In the genomic region with DNA sequence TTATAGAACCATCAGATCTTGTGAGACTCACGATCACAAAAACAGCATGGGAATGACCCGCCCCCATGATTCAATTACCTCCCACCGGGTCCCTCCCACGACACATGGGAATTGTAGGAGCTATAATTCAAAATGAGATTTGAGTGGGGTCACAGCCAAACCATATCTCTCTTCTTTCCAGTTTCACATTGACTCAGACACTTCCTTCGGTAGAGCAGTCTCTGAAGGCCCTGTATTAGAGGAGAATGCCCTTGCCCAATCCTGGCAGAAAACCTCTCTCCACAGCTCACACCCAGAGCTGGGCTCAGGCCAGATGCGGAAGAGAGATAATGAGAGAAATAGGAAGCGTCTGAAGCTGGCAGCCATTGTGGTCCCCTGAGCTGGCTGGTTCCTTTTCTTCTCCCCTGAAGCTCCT, we compare ENCODE assay signal across 9 cellular contexts.
DNase-seq lines count a peak whose midpoint lies in the region; ATAC-seq and TF ChIP-seq lines count a peak whose summit lies in the region.
"Had no signal": no experiment of that assay in that cellular context is flagged by ENCODE, and none has a peak within 500 bp of the region (broad histone marks: within the 10 kb centered on the region; RNA-seq: fewer than 3 reads in every experiment).

No MANE protein-coding gene starts in this region.

- no peaks in the 10 kb centered on the region for H3K9me3 Mint-ChIP-seq in type B pancreatic cell
- H3K9me3 Mint-ChIP-seq: activated B cell treated with CpG ODN at 0.5 μM for 24 hours had no signal

- DNase-seq in KBM-7 (peak; percentile 94), left lobe of liver (ENCODE audit: low spot score) (no peak), type B pancreatic cell (ENCODE audit: extremely low spot score, unreplicated experiment) (no peak), NCI-H187 (lab: John Stamatoyannopoulos, UW) (no peak), testis (no peak)
- DNase-seq in NK-92 treated with Interleukin-12 subunit alpha and Interleukin-12 subunit beta, amount 100 ng/mL, for 24 hours (lab: John Stamatoyannopoulos, UW), result no peak
- DNase-seq: activated B cell treated with CpG ODN at 0.5 μM for 24 hours had no signal

- intact Hi-C loops in testis (cut with DNase I; ENCODE audit: low total_unique reads), result no loop called here

- no peak overlapping the region for H3K27ac Mint-ChIP-seq in type B pancreatic cell
- H3K27ac Mint-ChIP-seq: activated B cell treated with CpG ODN at 0.5 μM for 24 hours had no signal

- no peak overlapping the region for H3K4me3 Mint-ChIP-seq in type B pancreatic cell
- H3K4me3 Mint-ChIP-seq: activated B cell treated with CpG ODN at 0.5 μM for 24 hours had no signal

- H3K4me1 ChIP-seq in testis, result no peaks in the 10 kb centered on the region

- TF ChIP-seq POLR2A in testis (IDR thresholded peaks at IDR 0.05), result no peak

- H3K27me3 Mint-ChIP-seq in type B pancreatic cell, result peaks cover 18% of the 10 kb centered on the region

- H3K36me3 ChIP-seq in testis (ENCODE audit: low read depth, missing control alignments), result no peaks in the 10 kb centered on the region

- WGBS in testis, 2 donors, result 52 to 68% methylated on average over 7 of the region's 7 CpGs

- in situ Hi-C loops in KBM-7 (cut with MboI; ENCODE audit: low pct_unique_long_range_greater_than_20kb, low sequenced_read_pairs), result no loop called here

- ATAC-seq in GM18517 (IDR thresholded peaks at IDR 0.05; ENCODE audit: unreplicated experiment), result peak; percentile 51
- ATAC-seq in GM21528 (IDR thresholded peaks at IDR 0.05; ENCODE audit: low FRiP score, unreplicated experiment), result peak; percentile 61
- ATAC-seq in left lobe of liver, result peak; percentile 28

- TF ChIP-seq CTCF in type B pancreatic cell (conservative IDR thresholded peaks at IDR 0.05) (no peak), testis (IDR thresholded peaks at IDR 0.05) (no peak)

- no peak overlapping the region for H3K4me3 ChIP-seq in testis

- no peaks in the 10 kb centered on the region for H3K9me3 ChIP-seq in testis

- no peaks in the 10 kb centered on the region for H3K4me1 Mint-ChIP-seq in type B pancreatic cell (ENCODE audit: unreplicated experiment)

- no peaks in the 10 kb centered on the region for H3K36me3 Mint-ChIP-seq in type B pancreatic cell

- H3K27me3 ChIP-seq in testis, result no peaks in the 10 kb centered on the region

- no peak overlapping the region for H3K27ac ChIP-seq in testis
